In genomic region chr17:18361837-18362380, GRCh38 we compare ENCODE assay signal across 9 cellular contexts. TPM values are rescaled to one million over a fixed set of nuclear protein-coding genes. Genes with fewer than 3 reads are reported as not detected.
DNase-seq lines count a peak whose midpoint lies in the region; ATAC-seq and TF ChIP-seq lines count a peak whose summit lies in the region.
"Had no signal": no experiment of that assay in that cellular context is flagged by ENCODE, and none has a peak within 500 bp of the region (broad histone marks: within the 10 kb centered on the region; RNA-seq: fewer than 3 reads in every experiment).

No MANE protein-coding gene starts in this region.

- no peaks in the 10 kb centered on the region for H3K27me3 Mint-ChIP-seq in activated CD8-positive, alpha-beta memory T cell treated with anti-CD3 and anti-CD28 coated beads, Interleukin-2, amount 10 ng/mL, durations not matched to agents 7 days and 5 days

- WGBS in testis, 2 donors = 50 to 55% methylated on average over 3 of the region's 3 CpGs

- H3K9me3 Mint-ChIP-seq in activated CD8-positive, alpha-beta memory T cell treated with anti-CD3 and anti-CD28 coated beads, Interleukin-2, amount 10 ng/mL, durations not matched to agents 7 days and 5 days (ENCODE audit: low read depth) = no peaks in the 10 kb centered on the region
- no peaks in the 10 kb centered on the region for H3K9me3 Mint-ChIP-seq in activated naive CD4-positive, alpha-beta T cell treated with anti-CD3 and anti-CD28 coated beads, Interleukin-2, amount 50 U/mL, for 72 hours

- CTCF ChIA-PET in activated CD8-positive, alpha-beta memory T cell treated with anti-CD3 and anti-CD28 coated beads, Interleukin-2, amount 10 ng/mL, durations not matched to agents 7 days and 5 days (lab: Charles Lee) = interaction anchor here (1.6 kb wide), 1 partner anchor 41 kb away, joined by 3 read pairs; no protein-coding TSS in a partner anchor

- H3K4me1 Mint-ChIP-seq in activated CD8-positive, alpha-beta memory T cell treated with anti-CD3 and anti-CD28 coated beads, Interleukin-2, amount 10 ng/mL, durations not matched to agents 7 days and 5 days = peaks cover 23% of the 10 kb centered on the region

- peaks cover 9% of the 10 kb centered on the region for H3K36me3 Mint-ChIP-seq in activated CD8-positive, alpha-beta memory T cell treated with anti-CD3 and anti-CD28 coated beads, Interleukin-2, amount 10 ng/mL, durations not matched to agents 7 days and 5 days
- peaks cover 7 to 17% of the 10 kb centered on the region in 2 donors for H3K36me3 Mint-ChIP-seq in activated naive CD4-positive, alpha-beta T cell treated with anti-CD3 and anti-CD28 coated beads, Interleukin-2, amount 50 U/mL, for 72 hours

- H3K27ac Mint-ChIP-seq in activated CD8-positive, alpha-beta memory T cell treated with anti-CD3 and anti-CD28 coated beads, Interleukin-2, amount 10 ng/mL, durations not matched to agents 7 days and 5 days = no peak overlapping the region
- peak overlapping the region; percentile 68 to 82 for H3K27ac Mint-ChIP-seq in activated naive CD4-positive, alpha-beta T cell treated with anti-CD3 and anti-CD28 coated beads, Interleukin-2, amount 50 U/mL, for 72 hours

- no peak for DNase-seq in activated CD8-positive, alpha-beta memory T cell treated with anti-CD3 and anti-CD28 coated beads, Interleukin-2, amount 10 ng/mL, durations not matched to agents 7 days and 5 days
- no peak for DNase-seq in activated CD8-positive, alpha-beta memory T cell treated with anti-CD3 and anti-CD28 coated beads, Interleukin-2, amount 50 U/mL, for 4 hours
- no peak for DNase-seq in activated naive CD4-positive, alpha-beta T cell treated with anti-CD3 and anti-CD28 coated beads, Interleukin-2, amount 50 U/mL, for 72 hours (ENCODE audit: low spot score in 2 of 2)
- DNase-seq in testis = no peak
- DNase-seq in activated gamma-delta T cell treated with Interleukin-2 at 50 U/mL for 16 hours = no peak
- DNase-seq in KG1 (lab: John Stamatoyannopoulos, UW) = no peak
- DNase-seq in stimulated activated CD4-positive, alpha-beta T cell treated with anti-CD3 and anti-CD28 coated beads, Interleukin-4, amount 100 ng/mL, for 1 hour = no peak

- TF ChIP-seq CTCF in testis (IDR thresholded peaks at IDR 0.05) = no peak

- H3K27ac ChIP-seq in layer of hippocampus (ENCODE audit: low read depth, low read length) = peak overlapping the region; percentile 88
- peak overlapping the region; percentile 32 to 46 for H3K27ac ChIP-seq in testis

- ATAC-seq in activated CD8-positive, alpha-beta memory T cell treated with anti-CD3 and anti-CD28 coated beads, Interleukin-2, amount 10 ng/mL, durations not matched to agents 7 days and 5 days = no peak
- no peak for ATAC-seq in activated naive CD4-positive, alpha-beta T cell treated with anti-CD3 and anti-CD28 coated beads, Interleukin-2, amount 50 U/mL, for 72 hours

- H3K4me3 Mint-ChIP-seq in activated CD8-positive, alpha-beta memory T cell treated with anti-CD3 and anti-CD28 coated beads, Interleukin-2, amount 10 ng/mL, durations not matched to agents 7 days and 5 days = peak overlapping the region; percentile 87

- H3K27me3 ChIP-seq in layer of hippocampus (ENCODE audit: control insufficient read depth, insufficient read depth, low read length) (no peaks in the 10 kb centered on the region), testis (no peaks in the 10 kb centered on the region)

- H3K36me3 ChIP-seq in testis (ENCODE audit: low read depth, missing control alignments) = no peaks in the 10 kb centered on the region

- peaks cover 7% of the 10 kb centered on the region for H3K4me1 ChIP-seq in testis

- intact Hi-C loops in testis (cut with DNase I; ENCODE audit: low total_unique reads) = loop anchor here (10.0 kb wide), 1 partner anchor 77 kb away; no protein-coding TSS in a partner anchor

- no peaks in the 10 kb centered on the region for H3K9me3 ChIP-seq in testis

- TF ChIP-seq POLR2A in testis (IDR thresholded peaks at IDR 0.05) = no peak

- no peak overlapping the region for H3K4me3 ChIP-seq in testis

RNA-seq across cellular contexts. Expression of gene SHMT1, which starts 1.4 kb away (rescaled TPM):
- total RNA-seq in activated CD8-positive, alpha-beta memory T cell treated with anti-CD3 and anti-CD28 coated beads, Interleukin-2, amount 10 ng/mL, durations not matched to agents 7 days and 5 days = 10 to 100 TPM; 60.3 to 66.5 TPM
- 10 to 100 TPM; 65.9 to 73.1 TPM for total RNA-seq in activated naive CD4-positive, alpha-beta T cell treated with anti-CD3 and anti-CD28 coated beads, Interleukin-2, amount 50 U/mL, for 72 hours
- total RNA-seq in testis = 10 to 100 TPM; 36.4 to 48.1 TPM
- polyA plus RNA-seq in testis (ENCODE audit: insufficient read depth, low read depth, low replicate concordance) = 45.9 TPM

RNA-seq across cellular contexts. Expression of gene EVPLL, which starts 15.7 kb away (rescaled TPM):
- total RNA-seq in activated CD8-positive, alpha-beta memory T cell treated with anti-CD3 and anti-CD28 coated beads, Interleukin-2, amount 10 ng/mL, durations not matched to agents 7 days and 5 days = not detected
- total RNA-seq in activated naive CD4-positive, alpha-beta T cell treated with anti-CD3 and anti-CD28 coated beads, Interleukin-2, amount 50 U/mL, for 72 hours = under 1 TPM in 1 of 2 donors, not detected in 1; 0.54 TPM
- total RNA-seq in testis = 1 to 10 TPM; 1.7 to 2.7 TPM
- polyA plus RNA-seq in testis (ENCODE audit: insufficient read depth, low read depth, low replicate concordance) = 2.5 TPM
- total RNA-seq: SK-MEL-5 had no signal

RNA-seq across cellular contexts. Expression of gene SMCR8, which starts 46.8 kb away (rescaled TPM):
- total RNA-seq in activated CD8-positive, alpha-beta memory T cell treated with anti-CD3 and anti-CD28 coated beads, Interleukin-2, amount 10 ng/mL, durations not matched to agents 7 days and 5 days = 10 to 100 TPM; 27.5 to 31.3 TPM
- 10 to 100 TPM; 18.8 to 23.5 TPM for total RNA-seq in activated naive CD4-positive, alpha-beta T cell treated with anti-CD3 and anti-CD28 coated beads, Interleukin-2, amount 50 U/mL, for 72 hours
- 10 to 100 TPM; 25.0 to 27.7 TPM for total RNA-seq in testis
- 20.3 TPM for polyA plus RNA-seq in testis (ENCODE audit: insufficient read depth, low read depth, low replicate concordance)

RNA-seq across cellular contexts. Expression of gene TOP3A, which starts 47.1 kb away (rescaled TPM):
- total RNA-seq in activated CD8-positive, alpha-beta memory T cell treated with anti-CD3 and anti-CD28 coated beads, Interleukin-2, amount 10 ng/mL, durations not matched to agents 7 days and 5 days = 10 to 100 TPM; 75.9 to 78.4 TPM
- total RNA-seq in activated naive CD4-positive, alpha-beta T cell treated with anti-CD3 and anti-CD28 coated beads, Interleukin-2, amount 50 U/mL, for 72 hours = 10 to 100 TPM; 78.3 to 97.4 TPM
- 10 to 100 TPM; 56.9 to 97.9 TPM for total RNA-seq in testis
- polyA plus RNA-seq in testis (ENCODE audit: insufficient read depth, low read depth, low replicate concordance) = 34.0 TPM
